Comparison of ENCODE assay signal across 1 cellular context in the genomic region with DNA sequence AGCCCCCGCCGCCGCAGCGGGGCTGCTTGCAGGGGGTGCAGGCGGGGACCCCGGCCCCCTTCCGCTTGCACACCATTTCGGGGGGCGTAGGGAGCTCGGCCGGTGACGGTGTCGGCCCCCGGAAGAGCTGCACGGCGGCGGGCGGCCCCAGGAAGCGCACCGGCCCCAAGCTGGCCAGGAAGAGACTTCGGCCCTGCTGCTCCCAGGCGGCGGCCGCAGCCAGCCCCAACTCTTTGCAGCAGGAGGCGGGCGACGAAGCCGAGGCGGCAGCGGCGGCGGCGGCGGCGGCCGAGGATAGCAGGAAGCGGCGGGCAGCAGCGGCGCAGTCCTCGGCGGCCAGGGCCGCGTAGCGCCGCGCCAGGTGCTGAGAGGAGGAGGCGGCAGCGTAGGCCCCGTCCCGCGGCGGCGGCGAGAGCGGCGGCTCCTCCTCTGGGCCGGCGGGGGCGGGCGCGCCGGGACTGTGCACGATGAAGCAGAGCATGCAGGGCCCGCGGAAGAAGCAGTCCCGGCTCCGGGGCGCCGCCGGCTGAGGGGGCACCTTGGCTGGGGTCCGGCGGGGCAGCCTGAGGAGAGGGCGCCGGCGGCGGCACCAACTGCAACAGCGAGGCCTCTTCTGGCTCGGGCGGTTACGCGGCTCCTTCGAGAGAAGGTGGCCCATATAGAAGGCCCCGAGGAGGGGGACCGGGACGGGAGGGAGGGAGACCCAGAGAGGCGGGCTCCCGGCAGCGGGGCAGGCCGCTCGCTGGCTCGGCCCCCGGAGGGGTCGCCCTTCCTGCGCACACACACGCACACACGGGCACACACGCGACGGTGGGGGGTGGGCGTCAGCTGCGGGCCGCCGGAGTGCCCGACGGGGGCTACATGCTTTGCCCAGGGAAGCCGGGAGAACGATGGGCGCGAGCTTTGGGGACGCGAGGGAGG.
TF ChIP-seq lines count a peak whose summit lies in the region.

No MANE protein-coding gene starts in this region.

TF ChIP-seq in H1, 55 proteins besides CTCF, POLR2A, EP300 and RAD21 (continued from another document):
- TF ChIP-seq, protein P1, sequence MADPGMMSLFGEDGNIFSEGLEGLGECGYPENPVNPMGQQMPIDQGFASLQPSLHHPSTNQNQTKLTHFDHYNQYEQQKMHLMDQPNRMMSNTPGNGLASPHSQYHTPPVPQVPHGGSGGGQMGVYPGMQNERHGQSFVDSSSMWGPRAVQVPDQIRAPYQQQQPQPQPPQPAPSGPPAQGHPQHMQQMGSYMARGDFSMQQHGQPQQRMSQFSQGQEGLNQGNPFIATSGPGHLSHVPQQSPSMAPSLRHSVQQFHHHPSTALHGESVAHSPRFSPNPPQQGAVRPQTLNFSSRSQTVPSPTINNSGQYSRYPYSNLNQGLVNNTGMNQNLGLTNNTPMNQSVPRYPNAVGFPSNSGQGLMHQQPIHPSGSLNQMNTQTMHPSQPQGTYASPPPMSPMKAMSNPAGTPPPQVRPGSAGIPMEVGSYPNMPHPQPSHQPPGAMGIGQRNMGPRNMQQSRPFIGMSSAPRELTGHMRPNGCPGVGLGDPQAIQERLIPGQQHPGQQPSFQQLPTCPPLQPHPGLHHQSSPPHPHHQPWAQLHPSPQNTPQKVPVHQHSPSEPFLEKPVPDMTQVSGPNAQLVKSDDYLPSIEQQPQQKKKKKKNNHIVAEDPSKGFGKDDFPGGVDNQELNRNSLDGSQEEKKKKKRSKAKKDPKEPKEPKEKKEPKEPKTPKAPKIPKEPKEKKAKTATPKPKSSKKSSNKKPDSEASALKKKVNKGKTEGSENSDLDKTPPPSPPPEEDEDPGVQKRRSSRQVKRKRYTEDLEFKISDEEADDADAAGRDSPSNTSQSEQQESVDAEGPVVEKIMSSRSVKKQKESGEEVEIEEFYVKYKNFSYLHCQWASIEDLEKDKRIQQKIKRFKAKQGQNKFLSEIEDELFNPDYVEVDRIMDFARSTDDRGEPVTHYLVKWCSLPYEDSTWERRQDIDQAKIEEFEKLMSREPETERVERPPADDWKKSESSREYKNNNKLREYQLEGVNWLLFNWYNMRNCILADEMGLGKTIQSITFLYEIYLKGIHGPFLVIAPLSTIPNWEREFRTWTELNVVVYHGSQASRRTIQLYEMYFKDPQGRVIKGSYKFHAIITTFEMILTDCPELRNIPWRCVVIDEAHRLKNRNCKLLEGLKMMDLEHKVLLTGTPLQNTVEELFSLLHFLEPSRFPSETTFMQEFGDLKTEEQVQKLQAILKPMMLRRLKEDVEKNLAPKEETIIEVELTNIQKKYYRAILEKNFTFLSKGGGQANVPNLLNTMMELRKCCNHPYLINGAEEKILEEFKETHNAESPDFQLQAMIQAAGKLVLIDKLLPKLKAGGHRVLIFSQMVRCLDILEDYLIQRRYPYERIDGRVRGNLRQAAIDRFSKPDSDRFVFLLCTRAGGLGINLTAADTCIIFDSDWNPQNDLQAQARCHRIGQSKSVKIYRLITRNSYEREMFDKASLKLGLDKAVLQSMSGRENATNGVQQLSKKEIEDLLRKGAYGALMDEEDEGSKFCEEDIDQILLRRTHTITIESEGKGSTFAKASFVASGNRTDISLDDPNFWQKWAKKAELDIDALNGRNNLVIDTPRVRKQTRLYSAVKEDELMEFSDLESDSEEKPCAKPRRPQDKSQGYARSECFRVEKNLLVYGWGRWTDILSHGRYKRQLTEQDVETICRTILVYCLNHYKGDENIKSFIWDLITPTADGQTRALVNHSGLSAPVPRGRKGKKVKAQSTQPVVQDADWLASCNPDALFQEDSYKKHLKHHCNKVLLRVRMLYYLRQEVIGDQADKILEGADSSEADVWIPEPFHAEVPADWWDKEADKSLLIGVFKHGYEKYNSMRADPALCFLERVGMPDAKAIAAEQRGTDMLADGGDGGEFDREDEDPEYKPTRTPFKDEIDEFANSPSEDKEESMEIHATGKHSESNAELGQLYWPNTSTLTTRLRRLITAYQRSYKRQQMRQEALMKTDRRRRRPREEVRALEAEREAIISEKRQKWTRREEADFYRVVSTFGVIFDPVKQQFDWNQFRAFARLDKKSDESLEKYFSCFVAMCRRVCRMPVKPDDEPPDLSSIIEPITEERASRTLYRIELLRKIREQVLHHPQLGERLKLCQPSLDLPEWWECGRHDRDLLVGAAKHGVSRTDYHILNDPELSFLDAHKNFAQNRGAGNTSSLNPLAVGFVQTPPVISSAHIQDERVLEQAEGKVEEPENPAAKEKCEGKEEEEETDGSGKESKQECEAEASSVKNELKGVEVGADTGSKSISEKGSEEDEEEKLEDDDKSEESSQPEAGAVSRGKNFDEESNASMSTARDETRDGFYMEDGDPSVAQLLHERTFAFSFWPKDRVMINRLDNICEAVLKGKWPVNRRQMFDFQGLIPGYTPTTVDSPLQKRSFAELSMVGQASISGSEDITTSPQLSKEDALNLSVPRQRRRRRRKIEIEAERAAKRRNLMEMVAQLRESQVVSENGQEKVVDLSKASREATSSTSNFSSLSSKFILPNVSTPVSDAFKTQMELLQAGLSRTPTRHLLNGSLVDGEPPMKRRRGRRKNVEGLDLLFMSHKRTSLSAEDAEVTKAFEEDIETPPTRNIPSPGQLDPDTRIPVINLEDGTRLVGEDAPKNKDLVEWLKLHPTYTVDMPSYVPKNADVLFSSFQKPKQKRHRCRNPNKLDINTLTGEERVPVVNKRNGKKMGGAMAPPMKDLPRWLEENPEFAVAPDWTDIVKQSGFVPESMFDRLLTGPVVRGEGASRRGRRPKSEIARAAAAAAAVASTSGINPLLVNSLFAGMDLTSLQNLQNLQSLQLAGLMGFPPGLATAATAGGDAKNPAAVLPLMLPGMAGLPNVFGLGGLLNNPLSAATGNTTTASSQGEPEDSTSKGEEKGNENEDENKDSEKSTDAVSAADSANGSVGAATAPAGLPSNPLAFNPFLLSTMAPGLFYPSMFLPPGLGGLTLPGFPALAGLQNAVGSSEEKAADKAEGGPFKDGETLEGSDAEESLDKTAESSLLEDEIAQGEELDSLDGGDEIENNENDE (IDR thresholded peaks at IDR 0.05; ENCODE audit: insufficient replicate concordance, low read length): no peak
- TF ChIP-seq EGR1 (IDR thresholded peaks at IDR 0.05; ENCODE audit: borderline replicate concordance, low read depth, low read length) (peak; percentile 47; the same call in 1 of the 2 replicates), SIN3A (conservative IDR thresholded peaks at IDR 0.05 in 1 of 2, IDR thresholded peaks at IDR 0.05 in 1 of 2; ENCODE audit: low read depth in 1 of 2, low read length in 2 of 2) (0 out of 4 replicates have a peak, but pooled peaks of 1 of the 2 experiments have one; percentile 16), FOSL1 (IDR thresholded peaks at IDR 0.05; ENCODE audit: insufficient read depth, low read depth, low read length) (no peak), POU5F1 (IDR thresholded peaks at IDR 0.05; ENCODE audit: low read depth, low read length) (no peak), KDM5A (IDR thresholded peaks at IDR 0.05; ENCODE audit: low read length) (no peak), TAF1 (IDR thresholded peaks at IDR 0.05; ENCODE audit: low read depth, low read length) (0 out of 2 replicates have a peak, but pooled peaks have one; percentile 14), CREB1 (IDR thresholded peaks at IDR 0.05) (peak; percentile 11; the same call in 1 of the 2 replicates), PHF8 (conservative IDR thresholded peaks at IDR 0.05; ENCODE audit: low read depth, low read length) (peak; percentile 90), TAF7 (optimal IDR thresholded peaks at IDR 0.05; ENCODE audit: borderline replicate concordance, low read depth, low read length) (peak; percentile 1), KDM4A (IDR thresholded peaks at IDR 0.05; ENCODE audit: low read depth, low read length, severe bottlenecking) (peak; percentile 57), CHD1 (IDR thresholded peaks at IDR 0.05; ENCODE audit: low read depth, low read length) (no peak)
- TF ChIP-seq, protein P2, sequence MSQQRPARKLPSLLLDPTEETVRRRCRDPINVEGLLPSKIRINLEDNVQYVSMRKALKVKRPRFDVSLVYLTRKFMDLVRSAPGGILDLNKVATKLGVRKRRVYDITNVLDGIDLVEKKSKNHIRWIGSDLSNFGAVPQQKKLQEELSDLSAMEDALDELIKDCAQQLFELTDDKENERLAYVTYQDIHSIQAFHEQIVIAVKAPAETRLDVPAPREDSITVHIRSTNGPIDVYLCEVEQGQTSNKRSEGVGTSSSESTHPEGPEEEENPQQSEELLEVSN (IDR thresholded peaks at IDR 0.05): no peak
- TF ChIP-seq, protein P3, sequence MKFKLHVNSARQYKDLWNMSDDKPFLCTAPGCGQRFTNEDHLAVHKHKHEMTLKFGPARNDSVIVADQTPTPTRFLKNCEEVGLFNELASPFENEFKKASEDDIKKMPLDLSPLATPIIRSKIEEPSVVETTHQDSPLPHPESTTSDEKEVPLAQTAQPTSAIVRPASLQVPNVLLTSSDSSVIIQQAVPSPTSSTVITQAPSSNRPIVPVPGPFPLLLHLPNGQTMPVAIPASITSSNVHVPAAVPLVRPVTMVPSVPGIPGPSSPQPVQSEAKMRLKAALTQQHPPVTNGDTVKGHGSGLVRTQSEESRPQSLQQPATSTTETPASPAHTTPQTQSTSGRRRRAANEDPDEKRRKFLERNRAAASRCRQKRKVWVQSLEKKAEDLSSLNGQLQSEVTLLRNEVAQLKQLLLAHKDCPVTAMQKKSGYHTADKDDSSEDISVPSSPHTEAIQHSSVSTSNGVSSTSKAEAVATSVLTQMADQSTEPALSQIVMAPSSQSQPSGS (IDR thresholded peaks at IDR 0.05; ENCODE audit: low read length): no peak
TF ChIP-seq in H1: peak in this region for 8.
